Comparison of ENCODE assay signal across 1 cellular context in the genomic region with DNA sequence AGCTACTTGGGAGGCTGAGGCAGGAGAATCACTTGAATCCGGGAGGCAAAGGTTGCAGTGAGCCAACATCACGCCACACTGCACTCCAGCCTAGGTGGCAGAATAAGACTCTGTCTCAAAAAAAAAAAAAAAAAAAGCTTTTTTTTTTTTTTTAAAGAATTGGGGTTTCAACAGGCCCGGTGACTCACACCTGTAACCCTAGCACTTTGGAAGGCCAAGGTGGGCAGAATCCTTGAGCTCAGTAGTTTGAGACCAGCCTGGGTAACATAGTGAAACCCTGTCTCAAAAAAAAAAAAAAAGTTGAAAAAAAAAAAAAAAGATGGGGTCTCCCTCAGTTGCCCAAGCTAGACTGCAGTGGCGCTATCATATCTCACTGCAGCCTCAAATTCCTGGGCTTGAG.
TF ChIP-seq lines count a peak whose summit lies in the region.

No MANE protein-coding gene starts in this region.

TF ChIP-seq in K562, 482 proteins besides CTCF, POLR2A, EP300 and RAD21:
- TF ChIP-seq FOXK2 (conservative IDR thresholded peaks at IDR 0.05 in 1 of 2, IDR thresholded peaks at IDR 0.05 in 1 of 2; ENCODE audit: low read depth in 2 of 2) (0 out of 4 replicates have a peak, but pooled peaks of 1 of the 2 experiments have one; percentile 15), SMARCA4 (IDR thresholded peaks at IDR 0.05) (0 out of 2 replicates have a peak, but pooled peaks have one; percentile 15), ZNF384 (IDR thresholded peaks at IDR 0.05; ENCODE audit: low read depth, low read length) (peak; percentile 76; the same call in 1 of the 2 replicates), NFE2L1 (tag; IDR thresholded peaks at IDR 0.05; ENCODE audit: borderline replicate concordance, low read depth) (no peak), YY1 (IDR thresholded peaks at IDR 0.05; ENCODE audit: borderline replicate concordance in 1 of 3, control insufficient read depth in 1 of 3, extremely low read depth in 1 of 3, insufficient read depth in 3 of 3, insufficient read length in 1 of 3, insufficient replicate concordance in 2 of 3, low read depth in 1 of 3, low read length in 2 of 3) (no peak)
